Comparison of ENCODE assay signal across 17 cellular contexts in genomic region chr17:83187782-83188311, GRCh38.
DNase-seq lines count a peak whose midpoint lies in the region; ATAC-seq and TF ChIP-seq lines count a peak whose summit lies in the region.
"Had no signal": no experiment of that assay in that cellular context is flagged by ENCODE, and none has a peak within 500 bp of the region (broad histone marks: within the 10 kb centered on the region; RNA-seq: fewer than 3 reads in every experiment).

No MANE protein-coding gene starts in this region.

- no peak overlapping the region for H2AFZ ChIP-seq in H9 (ENCODE audit: low read length)
- H2AFZ ChIP-seq: GM23338 had no signal

- H3K4me3 Mint-ChIP-seq in activated T-cell treated with anti-CD3 and anti-CD28 coated beads, Interleukin-2, amount 50 U/mL, for 4 hours, result no peak overlapping the region
- H3K4me3 Mint-ChIP-seq in H9, result no peak overlapping the region
- H3K4me3 Mint-ChIP-seq in T-helper 2 cell treated with Interferon-gamma antibody and Interleukin-4, amounts not matched to agents 5 μg/mL and 100 μg/mL, for 36 hours, result no peak overlapping the region
- H3K4me3 Mint-ChIP-seq: CD8-positive, alpha-beta T cell; GM23338 had no signal

- no peak overlapping the region for H2BK5ac ChIP-seq in H9 (ENCODE audit: insufficient read length, low read length)

- peaks cover 4% of the 10 kb centered on the region for H3K9me3 Mint-ChIP-seq in activated T-cell treated with anti-CD3 and anti-CD28 coated beads, Interleukin-2, amount 50 U/mL, for 4 hours
- H3K9me3 Mint-ChIP-seq in H9, result peaks cover 11 to 44% of the 10 kb centered on the region in 2 experiments
- peaks cover 11% of the 10 kb centered on the region for H3K9me3 Mint-ChIP-seq in T-helper 2 cell treated with Interferon-gamma antibody and Interleukin-4, amounts not matched to agents 5 μg/mL and 100 μg/mL, for 36 hours

- no peaks in the 10 kb centered on the region for H3K79me2 ChIP-seq in H9 (ENCODE audit: insufficient read depth, low read length)

- no peak overlapping the region for H3K27ac ChIP-seq in H9 (ENCODE audit: insufficient read length, low read depth, low read length)
- H3K27ac ChIP-seq: RWPE1 had no signal

- H3K4me1 ChIP-seq in H9 (ENCODE audit: insufficient read depth, low read length), result no peaks in the 10 kb centered on the region
- H3K4me1 ChIP-seq: BE2C had no signal

- no peak overlapping the region for H3T11ph ChIP-seq in H9 (ENCODE audit: low read length)

- H3K27ac Mint-ChIP-seq in H9, result no peak overlapping the region
- H3K27ac Mint-ChIP-seq in T-helper 2 cell treated with Interferon-gamma antibody and Interleukin-4, amounts not matched to agents 5 μg/mL and 100 μg/mL, for 36 hours, result no peak overlapping the region
- H3K27ac Mint-ChIP-seq: CD8-positive, alpha-beta T cell; GM23338 had no signal

- H3K14ac ChIP-seq in H9 (ENCODE audit: insufficient read depth, low read length), result no peak overlapping the region

- no peak overlapping the region for H4K8ac ChIP-seq in H9 (replicated peaks; ENCODE audit: insufficient read length, low read depth, low read length)

- H3K56ac ChIP-seq in H9 (ENCODE audit: insufficient read length, low read depth, low read length), result no peak overlapping the region

- H2BK120ac ChIP-seq in H9 (ENCODE audit: low read depth, low read length, poor library complexity, severe bottlenecking), result no peak overlapping the region

- no peak overlapping the region for H3K9ac ChIP-seq in H9 (ENCODE audit: extremely low read depth, insufficient read length, low read length)

- H3K18ac ChIP-seq in H9 (ENCODE audit: insufficient read length, low read depth, low read length), result no peak overlapping the region

- no peak overlapping the region for H2BK15ac ChIP-seq in H9 (ENCODE audit: low read depth, low read length)

- no peak overlapping the region for H4K91ac ChIP-seq in H9 (ENCODE audit: insufficient read length, low read depth, low read length)

- H3K36me3 Mint-ChIP-seq in activated T-cell treated with anti-CD3 and anti-CD28 coated beads, Interleukin-2, amount 50 U/mL, for 4 hours (ENCODE audit: insufficient read depth), result no peaks in the 10 kb centered on the region
- peaks cover 0 to 2% (median 0%) of the 10 kb centered on the region in 3 experiments; a peak in 1 of 7 replicates for H3K36me3 Mint-ChIP-seq in H9 (ENCODE audit: insufficient read depth in 1 of 3, low read depth in 3 of 3)
- no peaks in the 10 kb centered on the region for H3K36me3 Mint-ChIP-seq in T-helper 2 cell treated with Interferon-gamma antibody and Interleukin-4, amounts not matched to agents 5 μg/mL and 100 μg/mL, for 36 hours (ENCODE audit: low read depth)
- H3K36me3 Mint-ChIP-seq: CD8-positive, alpha-beta T cell had no signal

- no peaks in the 10 kb centered on the region for H3K79me1 ChIP-seq in H9 (ENCODE audit: insufficient read depth, low read depth, low read length, poor library complexity, severe bottlenecking)

- peak; percentile 77 to 94 for ATAC-seq in activated T-cell treated with anti-CD3 and anti-CD28 coated beads, Interleukin-2, amount 50 U/mL, for 4 hours
- ATAC-seq in HG02759 (IDR thresholded peaks at IDR 0.05; ENCODE audit: unreplicated experiment), result no peak
- ATAC-seq: CD8-positive, alpha-beta T cell; GM23338 had no signal

- no peak overlapping the region for H2BK12ac ChIP-seq in H9 (ENCODE audit: insufficient read length, low read depth, low read length)

- no peaks in the 10 kb centered on the region for H3K27me3 Mint-ChIP-seq in activated T-cell treated with anti-CD3 and anti-CD28 coated beads, Interleukin-2, amount 50 U/mL, for 4 hours (ENCODE audit: low read depth)
- H3K27me3 Mint-ChIP-seq in H9 (ENCODE audit: low read depth), result peaks cover 9% of the 10 kb centered on the region
- no peaks in the 10 kb centered on the region for H3K27me3 Mint-ChIP-seq in T-helper 2 cell treated with Interferon-gamma antibody and Interleukin-4, amounts not matched to agents 5 μg/mL and 100 μg/mL, for 36 hours (ENCODE audit: low read depth)

- H4K5ac ChIP-seq in H9 (ENCODE audit: insufficient read length, low read depth, low read length), result no peak overlapping the region

- H4K20me1 ChIP-seq in H9 (ENCODE audit: control insufficient read depth, insufficient read depth, insufficient read length), result no peaks in the 10 kb centered on the region

- no peaks in the 10 kb centered on the region for H3K27me3 ChIP-seq in H9 (ENCODE audit: insufficient read depth, low read length)
- H3K27me3 ChIP-seq: BE2C had no signal

- no peak overlapping the region for H2AK5ac ChIP-seq in H9 (ENCODE audit: insufficient read length, low read length)

- H3K23ac ChIP-seq in H9 (ENCODE audit: insufficient read length, low read depth, low read length), result no peak overlapping the region

- no peaks in the 10 kb centered on the region for H3K23me2 ChIP-seq in H9 (ENCODE audit: insufficient read length, low read depth, low read length, poor library complexity, severe bottlenecking)

- no peak overlapping the region for H3K4me2 ChIP-seq in H9 (ENCODE audit: insufficient read depth, insufficient read length, low read length)
- H3K4me2 ChIP-seq: GM23338 had no signal

- peaks cover 7% of the 10 kb centered on the region for H3K4me1 Mint-ChIP-seq in activated T-cell treated with anti-CD3 and anti-CD28 coated beads, Interleukin-2, amount 50 U/mL, for 4 hours (ENCODE audit: low read depth)
- H3K4me1 Mint-ChIP-seq in H9, result 0 out of 4 replicates have a peak, but pooled peaks cover 0 to under 1% of the 10 kb centered on the region in 2 experiments
- H3K4me1 Mint-ChIP-seq in T-helper 2 cell treated with Interferon-gamma antibody and Interleukin-4, amounts not matched to agents 5 μg/mL and 100 μg/mL, for 36 hours (ENCODE audit: low read depth), result peaks cover 2% of the 10 kb centered on the region
- H3K4me1 Mint-ChIP-seq: GM23338 had no signal

- no peak for TF ChIP-seq CTCF in H9 (conservative IDR thresholded peaks at IDR 0.05)

- no peak overlapping the region for H2BK20ac ChIP-seq in H9 (ENCODE audit: low read depth, low read length, poor library complexity, severe bottlenecking)

- H3K9me3 ChIP-seq in H9 (ENCODE audit: control insufficient read depth, low read depth, low read length), result no peaks in the 10 kb centered on the region
- H3K9me3 ChIP-seq: BE2C had no signal

- H3K4ac ChIP-seq in H9 (ENCODE audit: low read depth, low read length), result no peak overlapping the region

- DNase-seq in activated T-cell treated with anti-CD3 and anti-CD28 coated beads, Interleukin-2, amount 50 U/mL, for 4 hours, result no peak
- DNase-seq in activated T-cell treated with anti-CD3 and anti-CD28 coated beads for 4 hours, result no peak
- peak; percentile 8 for DNase-seq in H9
- DNase-seq in T-helper 2 cell treated with Interferon-gamma antibody and Interleukin-4, amounts not matched to agents 5 μg/mL and 100 μg/mL, for 36 hours (ENCODE audit: low spot score), result peak; percentile 7
- DNase-seq in stimulated activated CD8-positive, alpha-beta memory T cell treated with anti-CD3 and anti-CD28 coated beads, Interleukin-4, amount 100 ng/mL, for 48 hours, result peak; percentile 19
- no peak for DNase-seq in DMS114 treated with DMSO at 0.1 percent for 48 hours (lab: John Stamatoyannopoulos, UW; ENCODE audit: unreplicated experiment)
- DNase-seq: ACHN, BE2C, GF-D8, NCI-H1048, NCI-H2107, NCI-H226, NCI-H69 had no signal

Comparison
In these comparisons a context has a peak if more than half of its experiments do, and no peak if none do; other contexts are left out.
1. DNase-seq: peak in H9 (single experiment), T-helper 2 cell treated with Interferon-gamma antibody and Interleukin-4, amounts not matched to agents 5 μg/mL and 100 μg/mL, for 36 hours (single experiment) and stimulated activated CD8-positive, alpha-beta memory T cell treated with anti-CD3 and anti-CD28 coated beads, Interleukin-4, amount 100 ng/mL, for 48 hours (single experiment); none in activated T-cell treated with anti-CD3 and anti-CD28 coated beads, Interleukin-2, amount 50 U/mL, for 4 hours (single experiment), activated T-cell treated with anti-CD3 and anti-CD28 coated beads for 4 hours (single experiment) and DMS114 treated with DMSO at 0.1 percent for 48 hours (single experiment).